Comparison of ENCODE assay signal across 9 cellular contexts in the genomic region with DNA sequence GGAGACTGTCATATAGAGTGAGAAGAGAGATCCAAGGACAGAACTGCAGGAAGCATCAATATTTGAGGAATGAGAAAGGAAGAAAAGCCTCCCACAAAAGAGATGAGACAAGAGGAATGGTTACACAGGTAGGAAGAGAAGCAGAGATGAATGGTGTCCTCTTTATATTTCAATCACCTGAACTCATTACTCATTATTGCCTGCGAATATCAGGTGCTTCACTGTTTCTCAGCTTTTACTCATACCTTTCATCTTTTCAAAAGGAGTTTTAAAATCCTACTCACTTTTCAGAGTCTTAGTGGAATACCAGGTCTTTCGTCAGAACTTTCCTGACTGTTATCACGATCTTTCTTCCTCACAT. TPM values are rescaled to one million over a fixed set of nuclear protein-coding genes. Genes with fewer than 3 reads are reported as not detected.
DNase-seq lines count a peak whose midpoint lies in the region; ATAC-seq and TF ChIP-seq lines count a peak whose summit lies in the region.
"Had no signal": no experiment of that assay in that cellular context is flagged by ENCODE, and none has a peak within 500 bp of the region (broad histone marks: within the 10 kb centered on the region; RNA-seq: fewer than 3 reads in every experiment).

No MANE protein-coding gene starts in this region.

- H3K27me3 ChIP-seq in effector memory CD4-positive, alpha-beta T cell (replicated peaks; ENCODE audit: control insufficient read depth, insufficient read depth, low read length, poor library complexity, severe bottlenecking): no peaks in the 10 kb centered on the region
- no peaks in the 10 kb centered on the region for H3K27me3 ChIP-seq in psoas muscle (ENCODE audit: insufficient read depth in 3 of 3, low read length in 2 of 3)
- H3K27me3 ChIP-seq: cardiac muscle cell had no signal

- no peaks in the 10 kb centered on the region for H3K27me3 Mint-ChIP-seq in activated T-cell treated with anti-CD3 and anti-CD28 coated beads, Interleukin-2, amount 50 U/mL, for 4 hours (ENCODE audit: low read depth)

- peak overlapping the region; percentile 60 for H3K4me3 ChIP-seq in effector memory CD4-positive, alpha-beta T cell (ENCODE audit: insufficient read depth, low read depth, low read length, poor library complexity, severe bottlenecking)
- H3K4me3 ChIP-seq in psoas muscle: peak overlapping the region; percentile 53
- H3K4me3 ChIP-seq: cardiac muscle cell had no signal

- peaks cover 3% of the 10 kb centered on the region for H3K9me3 Mint-ChIP-seq in activated T-cell treated with anti-CD3 and anti-CD28 coated beads, Interleukin-2, amount 50 U/mL, for 4 hours

- no peak for DNase-seq in activated T-cell treated with anti-CD3 and anti-CD28 coated beads, Interleukin-2, amount 50 U/mL, for 4 hours
- DNase-seq in activated T-cell treated with anti-CD3 and anti-CD28 coated beads, Interleukin-2, amount 50 U/mL, for 1 hour: no peak
- no peak for DNase-seq in effector memory CD4-positive, alpha-beta T cell
- DNase-seq in psoas muscle (no peak), NOMO-1 treated with dmso at 0.1 percent for 144 hours (lab: John Stamatoyannopoulos, UW; ENCODE audit: unreplicated experiment) (no peak), NCI-H2029 (lab: John Stamatoyannopoulos, UW) (no peak), GM10266 (ENCODE audit: extremely low spot score) (no peak)

- 44 to 62% (median 47%) methylated on average over 3 of the region's 3 CpGs for WGBS in psoas muscle, 3 donors

- intact Hi-C loops in psoas muscle (cut with DNase I): no loop called here

- TF ChIP-seq CTCF in psoas muscle (IDR thresholded peaks at IDR 0.05): no peak
- TF ChIP-seq CTCF in GM10266 (IDR thresholded peaks at IDR 0.05; ENCODE audit: control insufficient read depth, insufficient read depth, low read depth, missing control alignments): no peak

- H3K27ac ChIP-seq in effector memory CD4-positive, alpha-beta T cell (ENCODE audit: insufficient read depth, low read length, poor library complexity, severe bottlenecking): peak overlapping the region; percentile 68
- no peak overlapping the region for H3K27ac ChIP-seq in psoas muscle
- H3K27ac ChIP-seq: cardiac muscle cell had no signal

- H3K9me3 ChIP-seq in effector memory CD4-positive, alpha-beta T cell (ENCODE audit: control insufficient read depth, low read length): no peaks in the 10 kb centered on the region
- no peaks in the 10 kb centered on the region for H3K9me3 ChIP-seq in psoas muscle

- peaks cover 24% of the 10 kb centered on the region for H3K4me1 Mint-ChIP-seq in activated T-cell treated with anti-CD3 and anti-CD28 coated beads, Interleukin-2, amount 50 U/mL, for 4 hours (ENCODE audit: low read depth)

- H3K36me3 Mint-ChIP-seq in activated T-cell treated with anti-CD3 and anti-CD28 coated beads, Interleukin-2, amount 50 U/mL, for 4 hours (ENCODE audit: insufficient read depth): no peaks in the 10 kb centered on the region

- H3K4me3 Mint-ChIP-seq in activated T-cell treated with anti-CD3 and anti-CD28 coated beads, Interleukin-2, amount 50 U/mL, for 4 hours: peak overlapping the region; percentile 89

- peaks cover 3% of the 10 kb centered on the region for H3K4me1 ChIP-seq in effector memory CD4-positive, alpha-beta T cell (ENCODE audit: control insufficient read depth, insufficient read depth, low read length, poor library complexity, severe bottlenecking)
- no peaks in the 10 kb centered on the region for H3K4me1 ChIP-seq in psoas muscle

- ATAC-seq in activated T-cell treated with anti-CD3 and anti-CD28 coated beads, Interleukin-2, amount 50 U/mL, for 4 hours: peak; percentile 27 to 78
- ATAC-seq in HG03457 (IDR thresholded peaks at IDR 0.05; ENCODE audit: unreplicated experiment) (peak; percentile 12), psoas muscle (no peak)

- no peaks in the 10 kb centered on the region for H3K36me3 ChIP-seq in effector memory CD4-positive, alpha-beta T cell (ENCODE audit: control insufficient read depth, insufficient read depth, low read length)
- no peaks in the 10 kb centered on the region for H3K36me3 ChIP-seq in psoas muscle (ENCODE audit: insufficient read depth in 1 of 2, low read depth in 1 of 2)
- H3K36me3 ChIP-seq: cardiac muscle cell had no signal

RNA-seq across cellular contexts. Expression of gene SEC24D, which starts 14.9 kb away (rescaled TPM):
- 10 to 100 TPM; 24.4 to 32.7 (median 30.7) TPM for total RNA-seq in activated T-cell treated with anti-CD3 and anti-CD28 coated beads, Interleukin-2, amount 50 U/mL, for 4 hours
- 10 to 100 TPM in 1 of 4 donors, 1 to 10 TPM in 3; 5.8 to 13.7 (median 6.3) TPM for total RNA-seq in psoas muscle
- 1 to 10 TPM; 2.4 to 5.9 (median 5.5) TPM for polyA plus RNA-seq in psoas muscle

RNA-seq across cellular contexts. Expression of gene SYNPO2, which starts 37.9 kb away (rescaled TPM):
- under 1 TPM; 0.15 to 0.27 (median 0.24) TPM for total RNA-seq in activated T-cell treated with anti-CD3 and anti-CD28 coated beads, Interleukin-2, amount 50 U/mL, for 4 hours
- 1,000 to 10,000 TPM; 1,548 to 2,858 (median 2,312) TPM for total RNA-seq in psoas muscle
- 100 to 1,000 TPM in 2 of 3 donors, 10 to 100 TPM in 1; 35.7 to 861 (median 475) TPM for polyA plus RNA-seq in psoas muscle

Comparison
In these comparisons a context has a peak if more than half of its experiments do, and no peak if none do; other contexts are left out.
1. ATAC-seq: peak in activated T-cell treated with anti-CD3 and anti-CD28 coated beads, Interleukin-2, amount 50 U/mL, for 4 hours (2 of 2) and HG03457 (single experiment); none in psoas muscle (0 of 4).
2. RNA of gene SYNPO2, which starts 37.9 kb away (total RNA-seq): 1,548 to 2,858 TPM in psoas muscle; 0.15 to 0.27 TPM in activated T-cell treated with anti-CD3 and anti-CD28 coated beads, Interleukin-2, amount 50 U/mL, for 4 hours; every median in the first group is over 1,000 times any median in the second.